In the genomic region with DNA sequence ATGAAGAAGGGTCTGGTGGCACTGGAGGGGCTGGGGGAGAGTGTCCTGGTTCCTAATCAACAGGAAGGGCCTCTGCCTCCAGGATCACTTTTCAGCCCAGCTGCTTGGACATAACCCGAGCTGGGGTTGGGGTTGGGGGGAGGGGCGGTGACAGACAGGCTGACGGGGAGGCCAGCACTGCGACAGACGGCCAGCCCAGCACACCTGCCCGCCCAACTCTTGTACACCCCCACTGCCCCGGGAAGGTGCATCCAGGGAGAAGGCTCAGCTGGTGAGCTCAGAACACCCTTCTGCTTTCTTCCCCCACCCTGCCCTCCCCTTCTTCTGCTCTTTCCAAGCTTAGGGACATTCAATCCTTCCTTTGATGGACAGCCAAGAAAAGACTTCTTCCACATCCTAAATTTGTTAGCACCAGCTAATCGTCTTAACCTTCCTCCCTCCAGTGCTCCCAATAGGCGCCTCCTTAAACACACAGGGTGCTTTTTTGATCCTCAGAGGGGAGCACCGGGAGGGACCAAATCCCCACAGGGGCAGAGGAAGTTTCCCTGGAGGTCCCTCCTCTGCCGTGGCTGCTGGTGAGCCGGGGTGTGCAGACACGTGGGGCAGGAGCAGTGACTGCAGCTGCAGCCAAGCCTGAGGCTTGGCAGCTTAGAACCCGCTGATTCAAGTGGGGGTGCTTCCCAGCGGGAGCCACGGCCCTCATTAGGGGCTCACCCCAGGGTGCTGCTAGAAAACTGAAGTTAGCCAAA, we compare ENCODE assay signal across 14 cellular contexts. TPM values are rescaled to one million over a fixed set of nuclear protein-coding genes. Genes with fewer than 3 reads are reported as not detected.
DNase-seq lines count a peak whose midpoint lies in the region; ATAC-seq and TF ChIP-seq lines count a peak whose summit lies in the region.
"Had no signal": no experiment of that assay in that cellular context is flagged by ENCODE, and none has a peak within 500 bp of the region (broad histone marks: within the 10 kb centered on the region; RNA-seq: fewer than 3 reads in every experiment).

No MANE protein-coding gene starts in this region.

- H3K9ac ChIP-seq in fibroblast of lung (ENCODE audit: insufficient read depth, low read length), result peak overlapping the region; percentile 20

- TF ChIP-seq CTCF in GM23338 (conservative IDR thresholded peaks at IDR 0.05; ENCODE audit: low read depth in 2 of 2) (no peak), fibroblast of lung (conservative IDR thresholded peaks at IDR 0.05 in 1 of 2, IDR thresholded peaks at IDR 0.05 in 1 of 2; ENCODE audit: low read depth in 1 of 2, low read length in 2 of 2) (no peak), psoas muscle (IDR thresholded peaks at IDR 0.05) (no peak)

- H3K36me3 ChIP-seq in GM23338 (ENCODE audit: insufficient read depth) (no peaks in the 10 kb centered on the region), fibroblast of lung (ENCODE audit: control insufficient read depth, insufficient read depth, low read length) (no peaks in the 10 kb centered on the region), psoas muscle (ENCODE audit: insufficient read depth in 1 of 2, low read depth in 1 of 2) (no peaks in the 10 kb centered on the region)
- H3K36me3 ChIP-seq: thoracic aorta had no signal

- ATAC-seq in GM23338 (peak; percentile 19), psoas muscle (peak; percentile 87 to 93 (median 88))

- H3K79me2 ChIP-seq in GM23338 (replicated peaks; ENCODE audit: insufficient read depth) (no peaks in the 10 kb centered on the region), fibroblast of lung (ENCODE audit: control insufficient read depth, insufficient read depth, low read length) (no peaks in the 10 kb centered on the region)

- H3K27me3 ChIP-seq in GM23338 (ENCODE audit: insufficient read depth) (no peaks in the 10 kb centered on the region), fibroblast of lung (ENCODE audit: control insufficient read depth, insufficient read depth, low read length) (no peaks in the 10 kb centered on the region), psoas muscle (ENCODE audit: insufficient read depth in 3 of 3, low read length in 2 of 3) (no peaks in the 10 kb centered on the region)

- no peak overlapping the region; the same call in 2 of the 3 replicates for H3K4me3 Mint-ChIP-seq in GM23338
- H3K4me3 Mint-ChIP-seq in activated naive CD4-positive, alpha-beta T cell treated with anti-CD3 and anti-CD28 coated beads, Interleukin-2, amount 10 ng/mL, durations not matched to agents 7 days and 5 days, result no peak overlapping the region
- H3K4me3 Mint-ChIP-seq: activated CD4-positive, alpha-beta T cell treated with anti-CD3 and anti-CD28 coated beads, Interleukin-2, amount 10 ng/mL, durations not matched to agents 7 days and 5 days had no signal

- H3K4me1 ChIP-seq in GM23338 (ENCODE audit: insufficient read depth) (peaks cover 62% of the 10 kb centered on the region), fibroblast of lung (ENCODE audit: control insufficient read depth, extremely low read depth, insufficient read depth, low read length) (peaks cover 23% of the 10 kb centered on the region), psoas muscle (peaks cover 42% of the 10 kb centered on the region)

- peaks cover 11% of the 10 kb centered on the region for H3K27me3 Mint-ChIP-seq in GM23338 (ENCODE audit: insufficient read depth, low read depth, poor library complexity)
- peaks cover 54% of the 10 kb centered on the region for H3K27me3 Mint-ChIP-seq in activated naive CD4-positive, alpha-beta T cell treated with anti-CD3 and anti-CD28 coated beads, Interleukin-2, amount 10 ng/mL, durations not matched to agents 7 days and 5 days

- H3K4me3 ChIP-seq in GM23338 (no peak overlapping the region), fibroblast of lung (replicated peaks in 1 of 4; ENCODE audit: control extremely low read depth in 1 of 4, insufficient read depth in 1 of 4, low read depth in 3 of 4, low read length in 4 of 4) (no peak overlapping the region), psoas muscle (peak overlapping the region; percentile 21)
- H3K4me3 ChIP-seq: skin epidermis, thoracic aorta had no signal

- DNase-seq in GM23338 (ENCODE audit: low spot score), result no peak
- DNase-seq in NCI-H526 treated with DMSO at 0.1 percent for 48 hours (lab: John Stamatoyannopoulos, UW), result peak; percentile 48
- peak in 1 of 2 donors; percentile 46 for DNase-seq in fibroblast of lung (ENCODE audit: low read depth in 2 of 2)
- peak; percentile 60 to 82 for DNase-seq in psoas muscle
- DNase-seq in mesenteric fat pad (ENCODE audit: low spot score), result no peak
- no peak for DNase-seq in D341Med (ENCODE audit: low spot score)
- DNase-seq in SHP77 treated with DMSO at 0.1 percent for 48 hours (lab: John Stamatoyannopoulos, UW), result no peak
- no peak for DNase-seq in activated naive CD4-positive, alpha-beta T cell treated with anti-CD3 and anti-CD28 coated beads, Interleukin-2, amount 10 ng/mL, durations not matched to agents 7 days and 5 days
- DNase-seq: activated CD4-positive, alpha-beta T cell treated with anti-CD3 and anti-CD28 coated beads, Interleukin-2, amount 10 ng/mL, durations not matched to agents 7 days and 5 days; GOT3; NCI-H1092 treated with DMSO at 0.1 percent for 48 hours had no signal

- no peak overlapping the region; the same call in 1 of the 2 replicates for H3K27ac Mint-ChIP-seq in GM23338
- H3K27ac Mint-ChIP-seq in activated naive CD4-positive, alpha-beta T cell treated with anti-CD3 and anti-CD28 coated beads, Interleukin-2, amount 10 ng/mL, durations not matched to agents 7 days and 5 days, result no peak overlapping the region
- H3K27ac Mint-ChIP-seq: activated CD4-positive, alpha-beta T cell treated with anti-CD3 and anti-CD28 coated beads, Interleukin-2, amount 10 ng/mL, durations not matched to agents 7 days and 5 days; activated T-helper 2 cell treated with anti-CD3 and anti-CD28 coated beads, Interferon-gamma antibody, Interleukin-2, Interleukin-4, amounts not matched to agents 10 μg/mL and 5 μg/mL and 100 μg/mL, durations not matched to agents 14 hours and 24 hours and 36 hours had no signal

- H3K9me3 Mint-ChIP-seq in GM23338, result no peaks in the 10 kb centered on the region
- no peaks in the 10 kb centered on the region for H3K9me3 Mint-ChIP-seq in activated naive CD4-positive, alpha-beta T cell treated with anti-CD3 and anti-CD28 coated beads, Interleukin-2, amount 10 ng/mL, durations not matched to agents 7 days and 5 days
- H3K9me3 Mint-ChIP-seq: activated CD4-positive, alpha-beta T cell treated with anti-CD3 and anti-CD28 coated beads, Interleukin-2, amount 10 ng/mL, durations not matched to agents 7 days and 5 days; activated T-helper 2 cell treated with anti-CD3 and anti-CD28 coated beads, Interferon-gamma antibody, Interleukin-2, Interleukin-4, amounts not matched to agents 10 μg/mL and 5 μg/mL and 100 μg/mL, durations not matched to agents 14 hours and 24 hours and 36 hours had no signal

- CTCF ChIA-PET in activated naive CD4-positive, alpha-beta T cell treated with anti-CD3 and anti-CD28 coated beads, Interleukin-2, amount 10 ng/mL, durations not matched to agents 7 days and 5 days (lab: Charles Lee), result no interaction called here

- 0 out of 2 replicates have a peak overlapping the region, but pooled peaks have one; percentile 23 for H2AFZ ChIP-seq in GM23338
- no peak overlapping the region for H2AFZ ChIP-seq in fibroblast of lung (ENCODE audit: low read length)

- H3K9me3 ChIP-seq in fibroblast of lung (ENCODE audit: control insufficient read depth, insufficient read depth, low read depth, low read length), result no peaks in the 10 kb centered on the region
- no peaks in the 10 kb centered on the region for H3K9me3 ChIP-seq in psoas muscle
- H3K9me3 ChIP-seq: thoracic aorta had no signal

- no peaks in the 10 kb centered on the region for H3K9me2 ChIP-seq in GM23338 (ENCODE audit: insufficient read depth)

- WGBS in psoas muscle, 3 donors, result 8 to 28% (median 15%) methylated on average over 12 to 16 of the region's 16 CpGs

- peak overlapping the region; percentile 70 for H3K4me2 ChIP-seq in GM23338
- peak overlapping the region; percentile 65 for H3K4me2 ChIP-seq in fibroblast of lung (ENCODE audit: extremely low read depth, insufficient read depth, low read length)

- no peaks in the 10 kb centered on the region for H4K20me1 ChIP-seq in GM23338 (replicated peaks; ENCODE audit: insufficient read depth)
- no peaks in the 10 kb centered on the region for H4K20me1 ChIP-seq in fibroblast of lung (ENCODE audit: control insufficient read depth, extremely low read depth, insufficient read depth, low read length)

- no peaks in the 10 kb centered on the region; the same call in 2 of the 3 replicates for H3K36me3 Mint-ChIP-seq in GM23338 (ENCODE audit: low read depth)
- no peaks in the 10 kb centered on the region for H3K36me3 Mint-ChIP-seq in activated naive CD4-positive, alpha-beta T cell treated with anti-CD3 and anti-CD28 coated beads, Interleukin-2, amount 10 ng/mL, durations not matched to agents 7 days and 5 days

- intact Hi-C loops in psoas muscle (cut with DNase I), result loop anchor here (2.0 to 5.0 kb wide), 2 partner anchors 44 kb away; partner anchors contain the start of gene COL13A1 (in 1 of the 2)

- no peak overlapping the region for H3K27ac ChIP-seq in GM23338 (ENCODE audit: low read depth)
- no peak overlapping the region for H3K27ac ChIP-seq in fibroblast of lung (ENCODE audit: insufficient read depth, low read length)
- peak overlapping the region; percentile 95 for H3K27ac ChIP-seq in psoas muscle
- H3K27ac ChIP-seq: skin epidermis, thoracic aorta had no signal

- H3F3A ChIP-seq in GM23338 (replicated peaks; ENCODE audit: low read depth), result no peaks in the 10 kb centered on the region

- H3K4me1 Mint-ChIP-seq in GM23338, result peaks cover 73% of the 10 kb centered on the region
- no peaks in the 10 kb centered on the region for H3K4me1 Mint-ChIP-seq in activated naive CD4-positive, alpha-beta T cell treated with anti-CD3 and anti-CD28 coated beads, Interleukin-2, amount 10 ng/mL, durations not matched to agents 7 days and 5 days
- H3K4me1 Mint-ChIP-seq: activated CD4-positive, alpha-beta T cell treated with anti-CD3 and anti-CD28 coated beads, Interleukin-2, amount 10 ng/mL, durations not matched to agents 7 days and 5 days had no signal

TF ChIP-seq in GM23338, 12 proteins besides CTCF, POLR2A, EP300 and RAD21 (continues in another document):
- TF ChIP-seq STAT1 (IDR thresholded peaks at IDR 0.05; ENCODE audit: unreplicated experiment), result no peak

RNA-seq across cellular contexts. Expression of gene COL13A1, which starts 44.7 kb away (rescaled TPM):
- 7.1 and 8.6 TPM in 2 replicates for total RNA-seq in GM23338 (2014; rRNA removed; shearing (Covaris generic))
- polyA plus RNA-seq in GM23338 (2016; fragmentation: Nextera tagmentation; extraction: Ambion mirVana) (5.1 and 5.2 TPM in 2 replicates), fibroblast of lung (5.7 and 10.7 TPM in 2 replicates), psoas muscle (1 to 10 TPM in 1 of 3 donors, under 1 TPM in 2; 0.35 to 2.9 (median 0.74) TPM)
- total RNA-seq in fibroblast of lung (6.4 and 7.4 TPM in 2 replicates), psoas muscle (10 to 100 TPM in 1 of 4 donors, 1 to 10 TPM in 2, under 1 TPM in 1; 0.94 to 10.7 (median 3.2) TPM), mesenteric fat pad (not detected)
- 7.6 and 16.3 TPM in 2 replicates for polyA plus RNA-seq in fibroblast of lung (2012)
- polyA minus RNA-seq in fibroblast of lung (ENCODE audit: low replicate concordance), result 1.4 and 4.3 TPM in 2 replicates
- total RNA-seq: activated CD4-positive, alpha-beta T cell treated with anti-CD3 and anti-CD28 coated beads, Interleukin-2, amount 10 ng/mL, durations not matched to agents 7 days and 5 days; activated T-helper 2 cell treated with anti-CD3 and anti-CD28 coated beads, Interferon-gamma antibody, Interleukin-2, Interleukin-4, amounts not matched to agents 10 μg/mL and 5 μg/mL and 100 μg/mL, durations not matched to agents 14 hours and 24 hours and 36 hours had no signal

Comparison
In these comparisons a context has a peak if more than half of its experiments do, and no peak if none do; other contexts are left out.
1. DNase-seq: peak in NCI-H526 treated with DMSO at 0.1 percent for 48 hours (single experiment) and psoas muscle (2 of 2); none in GM23338 (single experiment), mesenteric fat pad (single experiment), D341Med (single experiment), SHP77 treated with DMSO at 0.1 percent for 48 hours (single experiment) and activated naive CD4-positive, alpha-beta T cell treated with anti-CD3 and anti-CD28 coated beads, Interleukin-2, amount 10 ng/mL, durations not matched to agents 7 days and 5 days (single experiment).